ENCODE assay signal across 11 cellular contexts in genomic region chr1:117613249-117613968, GRCh38.
DNase-seq lines count a peak whose midpoint lies in the region; ATAC-seq and TF ChIP-seq lines count a peak whose summit lies in the region.
"Had no signal": no experiment of that assay in that cellular context is flagged by ENCODE, and none has a peak within 500 bp of the region (broad histone marks: within the 10 kb centered on the region; RNA-seq: fewer than 3 reads in every experiment).

No MANE protein-coding gene starts in this region.

- H3K4me1 ChIP-seq in parathyroid adenoma: peaks cover 22% of the 10 kb centered on the region

- H3K4me2 ChIP-seq in parathyroid adenoma (ENCODE audit: low read length): no peak overlapping the region

- H3K4me3 Mint-ChIP-seq in effector memory CD8-positive, alpha-beta T cell: peak overlapping the region; percentile 46 to 65

- no peaks in the 10 kb centered on the region for H3K27me3 ChIP-seq in parathyroid adenoma (ENCODE audit: control insufficient read depth, insufficient read depth, low read length)
- H3K27me3 ChIP-seq: uterus had no signal

- H3K36me3 ChIP-seq in parathyroid adenoma (ENCODE audit: control insufficient read depth, insufficient read depth, low read length): no peaks in the 10 kb centered on the region
- H3K36me3 ChIP-seq: uterus, WERI-Rb-1 had no signal

- TF ChIP-seq CTCF in parathyroid adenoma (IDR thresholded peaks at IDR 0.05): no peak

- H3K27me3 Mint-ChIP-seq in effector memory CD8-positive, alpha-beta T cell: no peaks in the 10 kb centered on the region

- peaks cover 79% of the 10 kb centered on the region for H3K36me3 Mint-ChIP-seq in effector memory CD8-positive, alpha-beta T cell (ENCODE audit: insufficient read depth)

- H3K9me3 Mint-ChIP-seq in effector memory CD8-positive, alpha-beta T cell: no peaks in the 10 kb centered on the region

- peak overlapping the region; percentile 59 to 65 for H3K27ac Mint-ChIP-seq in effector memory CD8-positive, alpha-beta T cell

- peak overlapping the region; percentile 82 for H3K27ac ChIP-seq in parathyroid adenoma
- no peak overlapping the region for H3K27ac ChIP-seq in caudate nucleus (ENCODE audit: low read depth, low read length)
- H3K27ac ChIP-seq: WERI-Rb-1 had no signal

- DNase-seq in EH (ENCODE audit: low read depth): peak; percentile 56
- DNase-seq in NCI-H226: peak; percentile 41
- no peak for DNase-seq in effector memory CD8-positive, alpha-beta T cell
- no peak for DNase-seq in NCI-H748 treated with DMSO at 0.1 percent for 48 hours (lab: John Stamatoyannopoulos, UW)
- no peak for DNase-seq in activated naive CD4-positive, alpha-beta T cell treated with anti-CD3 and anti-CD28 coated beads, Interleukin-2, amount 50 U/mL, for 16 hours
- no peak for DNase-seq in caudate nucleus (lab: John Stamatoyannopoulos, UW)
- no peak for DNase-seq in NCI-H2029 (lab: John Stamatoyannopoulos, UW)
- DNase-seq: NCI-H1436 treated with DMSO at 0.1 percent for 48 hours had no signal

- no peaks in the 10 kb centered on the region for H3K79me2 ChIP-seq in parathyroid adenoma

- H3K9ac ChIP-seq in parathyroid adenoma: no peak overlapping the region

- H3K4me1 Mint-ChIP-seq in effector memory CD8-positive, alpha-beta T cell (ENCODE audit: low read depth in 2 of 2): peaks cover 82 to 95% of the 10 kb centered on the region in 2 donors

- H3K9me3 ChIP-seq in parathyroid adenoma (ENCODE audit: control insufficient read depth, low read length): no peaks in the 10 kb centered on the region
- H3K9me3 ChIP-seq: uterus had no signal

- H3K4me3 ChIP-seq in parathyroid adenoma (ENCODE audit: low read depth, low read length): no peak overlapping the region
- H3K4me3 ChIP-seq: uterus had no signal

- ATAC-seq in effector memory CD8-positive, alpha-beta T cell (replicated peaks): no peak

- H2AFZ ChIP-seq in parathyroid adenoma: peak overlapping the region; percentile 46

Comparison
In these comparisons a context has a peak if more than half of its experiments do, and no peak if none do; other contexts are left out.
1. DNase-seq: peak in EH (single experiment) and NCI-H226 (single experiment); none in effector memory CD8-positive, alpha-beta T cell (0 of 3), NCI-H748 treated with DMSO at 0.1 percent for 48 hours (single experiment), activated naive CD4-positive, alpha-beta T cell treated with anti-CD3 and anti-CD28 coated beads, Interleukin-2, amount 50 U/mL, for 16 hours (single experiment), caudate nucleus (0 of 61) and NCI-H2029 (single experiment).